In the genomic region with DNA sequence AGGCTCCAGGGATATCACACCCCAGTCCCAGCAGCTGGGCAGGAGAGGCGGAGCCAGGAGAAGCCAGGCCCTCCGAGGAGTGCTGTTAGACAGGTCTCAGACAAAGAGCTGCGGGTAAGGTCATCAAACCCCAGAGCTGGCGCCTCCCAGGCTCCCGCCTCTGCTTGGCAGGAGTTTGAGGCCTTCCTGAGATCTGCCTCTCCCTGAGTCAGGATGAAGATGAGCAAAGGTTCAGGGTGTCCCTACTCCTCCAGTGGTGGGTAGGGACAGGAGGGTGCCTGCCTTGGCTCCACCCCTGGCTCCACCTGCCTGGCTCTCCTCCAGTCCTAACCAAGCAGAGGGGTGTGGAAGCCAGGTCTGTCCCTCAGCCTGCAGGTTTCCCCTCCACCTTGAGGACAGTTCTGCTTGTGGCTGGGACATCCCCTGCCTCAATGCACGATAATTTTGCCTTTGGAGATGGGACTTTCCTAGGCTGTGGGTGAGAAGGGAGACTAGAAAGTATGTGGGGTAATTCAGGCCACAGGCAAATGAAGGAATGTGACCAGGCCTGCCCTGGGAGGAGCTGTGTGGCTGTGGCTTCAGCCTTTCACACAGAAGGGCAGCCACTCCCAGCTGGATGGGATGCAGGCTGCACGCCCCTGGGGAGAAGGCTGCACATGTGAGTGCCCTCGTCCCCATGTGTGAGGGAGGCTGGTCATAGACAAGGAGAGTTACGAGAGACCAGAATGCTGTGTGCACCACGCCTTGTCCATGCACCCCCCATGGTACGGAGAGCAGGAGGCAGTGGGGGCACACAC, we compare ENCODE assay signal across 8 cellular contexts. TPM values are rescaled to one million over a fixed set of nuclear protein-coding genes. Genes with fewer than 3 reads are reported as not detected.
DNase-seq lines count a peak whose midpoint lies in the region; ATAC-seq and TF ChIP-seq lines count a peak whose summit lies in the region.

No MANE protein-coding gene starts in this region.

- no peaks in the 10 kb centered on the region for H4K20me1 ChIP-seq in SK-N-SH (ENCODE audit: insufficient read depth)

- H3K9me2 ChIP-seq in SK-N-SH, result no peaks in the 10 kb centered on the region

- no peak for TF ChIP-seq RAD21 in SK-N-SH (IDR thresholded peaks at IDR 0.05; ENCODE audit: low read length)

- no peaks in the 10 kb centered on the region for H3K36me3 ChIP-seq in SK-N-SH (replicated peaks in 1 of 2; ENCODE audit: control insufficient read depth in 1 of 2, insufficient read depth in 2 of 2, low read length in 1 of 2)

- no peak overlapping the region for H3K4me2 ChIP-seq in SK-N-SH

- TF ChIP-seq EP300 in SK-N-SH (IDR thresholded peaks at IDR 0.05; ENCODE audit: borderline replicate concordance in 1 of 2, low read depth in 1 of 2, low read length in 1 of 2), result no peak

- H3K9ac ChIP-seq in SK-N-SH, result no peak overlapping the region

- TF ChIP-seq CTCF in GM12865 (IDR thresholded peaks at IDR 0.05; ENCODE audit: insufficient read depth, low read depth, low read length, missing control alignments) (no peak), SK-N-SH (IDR thresholded peaks at IDR 0.05) (no peak)

- CTCF ChIA-PET in SK-N-SH (lab: Yijun Ruan, JAX), result interaction anchor here (1.2 to 1.4 kb wide), 2 partner anchors 28 to 152 kb away, joined by 3 to 4 read pairs; no protein-coding TSS in a partner anchor

- POLR2A ChIA-PET in SK-N-SH (lab: Yijun Ruan, JAX), result no interaction called here

- H3K27me3 ChIP-seq in SK-N-SH (ENCODE audit: insufficient read depth), result no peaks in the 10 kb centered on the region

- no peaks in the 10 kb centered on the region for H3K9me3 ChIP-seq in SK-N-SH

- DNase-seq in GM12865 (ENCODE audit: low read depth) (peak; percentile 90), NCI-H526 (lab: John Stamatoyannopoulos, UW) (peak; percentile 36 to 80), left kidney (ENCODE audit: low read depth, low spot score) (peak; percentile 74), HuH-7 (ENCODE audit: low spot score) (no peak), SK-N-SH (no peak)
- DNase-seq in stimulated activated CD4-positive, alpha-beta T cell treated with anti-CD3 and anti-CD28 coated beads, Interleukin-12 subunit alpha, Interleukin-12 subunit beta, amount 100 ng/mL, for 4 hours, result no peak

- WGBS in SK-N-SH (ENCODE audit: low lambda C conversion rate), result 90% methylated on average over 9 of the region's 11 CpGs

- H3K4me3 ChIP-seq in GM12865 (ENCODE audit: low read depth, low read length) (peak overlapping the region; percentile 41), SK-N-SH (ENCODE audit: low read depth in 2 of 2, low read length in 1 of 2) (no peak overlapping the region)

- H3K4me1 ChIP-seq in SK-N-SH (ENCODE audit: control insufficient read depth in 1 of 2, insufficient read depth in 2 of 2, low read depth in 1 of 2, low read length in 1 of 2), result peaks cover 0 to 12% of the 10 kb centered on the region in 2 experiments; a peak in 1 of 4 replicates

- H3F3A ChIP-seq in SK-N-SH (replicated peaks; ENCODE audit: insufficient read depth), result no peaks in the 10 kb centered on the region

- no peak overlapping the region for H3K27ac ChIP-seq in SK-N-SH (ENCODE audit: low read depth in 2 of 2, low read length in 1 of 2)

- H3K79me2 ChIP-seq in SK-N-SH (ENCODE audit: insufficient read depth), result no peaks in the 10 kb centered on the region

- ATAC-seq in GM21723 (IDR thresholded peaks at IDR 0.05; ENCODE audit: unreplicated experiment), result peak; percentile 66
- no peak; the same call in 1 of the 3 replicates for ATAC-seq in SK-N-SH treated with all-trans-retinoic acid at 6 μM for 48 hours

- no peak overlapping the region for H2AFZ ChIP-seq in SK-N-SH (ENCODE audit: low read depth)

TF ChIP-seq in SK-N-SH treated with all-trans-retinoic acid at 6 μM for 48 hours, 23 proteins besides CTCF, POLR2A, EP300 and RAD21 (continues in another document):
- TF ChIP-seq ISL1 (CRISPR knock-in tag; IDR thresholded peaks at IDR 0.05), result no peak
- TF ChIP-seq BACH2 (CRISPR knock-in tag; IDR thresholded peaks at IDR 0.05; ENCODE audit: borderline replicate concordance), result no peak
- TF ChIP-seq ZNF8 (CRISPR knock-in tag; IDR thresholded peaks at IDR 0.05), result no peak
- TF ChIP-seq PATZ1 (CRISPR knock-in tag; IDR thresholded peaks at IDR 0.05; ENCODE audit: borderline replicate concordance), result no peak
- TF ChIP-seq CREB5 (CRISPR knock-in tag; IDR thresholded peaks at IDR 0.05; ENCODE audit: low read depth), result no peak

TF ChIP-seq in SK-N-SH, 30 proteins besides CTCF, POLR2A, EP300 and RAD21:
- TF ChIP-seq GATA2 (CRISPR knock-in tag; IDR thresholded peaks at IDR 0.05) (no peak), MAX (IDR thresholded peaks at IDR 0.05; ENCODE audit: low read depth) (no peak), RCOR1 (IDR thresholded peaks at IDR 0.05; ENCODE audit: low read length) (no peak), SMC3 (IDR thresholded peaks at IDR 0.05; ENCODE audit: low read depth, low read length) (no peak), GABPA (IDR thresholded peaks at IDR 0.05; ENCODE audit: low read depth) (no peak), MXI1 (IDR thresholded peaks at IDR 0.05; ENCODE audit: low read depth, low read length) (no peak), USF1 (IDR thresholded peaks at IDR 0.05; ENCODE audit: borderline replicate concordance, low read depth) (no peak), NRF1 (IDR thresholded peaks at IDR 0.05; ENCODE audit: low read depth, low read length) (no peak), POLR2AphosphoS5 (IDR thresholded peaks at IDR 0.05; ENCODE audit: low read depth, low read length) (no peak), RXRA (IDR thresholded peaks at IDR 0.05; ENCODE audit: borderline replicate concordance, low read depth) (no peak), REST (IDR thresholded peaks at IDR 0.05; ENCODE audit: low read depth, low read length) (no peak)
- TF ChIP-seq, protein P1, sequence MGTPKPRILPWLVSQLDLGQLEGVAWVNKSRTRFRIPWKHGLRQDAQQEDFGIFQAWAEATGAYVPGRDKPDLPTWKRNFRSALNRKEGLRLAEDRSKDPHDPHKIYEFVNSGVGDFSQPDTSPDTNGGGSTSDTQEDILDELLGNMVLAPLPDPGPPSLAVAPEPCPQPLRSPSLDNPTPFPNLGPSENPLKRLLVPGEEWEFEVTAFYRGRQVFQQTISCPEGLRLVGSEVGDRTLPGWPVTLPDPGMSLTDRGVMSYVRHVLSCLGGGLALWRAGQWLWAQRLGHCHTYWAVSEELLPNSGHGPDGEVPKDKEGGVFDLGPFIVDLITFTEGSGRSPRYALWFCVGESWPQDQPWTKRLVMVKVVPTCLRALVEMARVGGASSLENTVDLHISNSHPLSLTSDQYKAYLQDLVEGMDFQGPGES (IDR thresholded peaks at IDR 0.05; ENCODE audit: low read depth, low read length), result no peak

RNA-seq across cellular contexts. Expression of gene PLEKHG6, which starts 2.2 kb away (rescaled TPM):
- polyA plus RNA-seq in SK-N-SH (2012; rRNA removed), result 0.15 and 0.20 TPM in 2 replicates
- 0.10 and 0.13 TPM in 2 replicates for polyA plus RNA-seq in SK-N-SH (2012; cell fraction: cytosol; rRNA removed)
- polyA plus RNA-seq in SK-N-SH (2012; cell fraction: nucleus; rRNA removed), result 0.27 and 0.68 TPM in 2 replicates

RNA-seq across cellular contexts. Expression of gene TNFRSF1A, which starts 29.1 kb away (rescaled TPM):
- polyA plus RNA-seq in SK-N-SH (2012; rRNA removed), result 68.3 and 92.9 TPM in 2 replicates
- polyA plus RNA-seq in SK-N-SH (2012; cell fraction: cytosol; rRNA removed), result 86.7 and 93.2 TPM in 2 replicates
- 72.6 and 75.2 TPM in 2 replicates for polyA plus RNA-seq in SK-N-SH (2012; cell fraction: nucleus; rRNA removed)

Comparison
In these comparisons a context has a peak if more than half of its experiments do, and no peak if none do; other contexts are left out.
1. DNase-seq: peak in GM12865 (single experiment), NCI-H526 (2 of 2) and left kidney (single experiment); none in HuH-7 (single experiment), stimulated activated CD4-positive, alpha-beta T cell treated with anti-CD3 and anti-CD28 coated beads, Interleukin-12 subunit alpha, Interleukin-12 subunit beta, amount 100 ng/mL, for 4 hours (single experiment) and SK-N-SH (single experiment).